Comparison of ENCODE assay signal across 8 cellular contexts in genomic region chrX:118226060-118226428, GRCh38.
DNase-seq lines count a peak whose midpoint lies in the region; ATAC-seq and TF ChIP-seq lines count a peak whose summit lies in the region.

No MANE protein-coding gene starts in this region.

- ATAC-seq in GM18909 (IDR thresholded peaks at IDR 0.05; ENCODE audit: poor library complexity, unreplicated experiment) (peak; percentile 87), HG03378 (IDR thresholded peaks at IDR 0.05; ENCODE audit: unreplicated experiment) (peak; percentile 88), RWPE2 (ENCODE audit: low read depth) (peak; percentile 69), left ventricle myocardium superior (peak; percentile 51)
- ATAC-seq in effector memory CD8-positive, alpha-beta T cell (replicated peaks): no peak

- H3K27ac ChIP-seq in RWPE2 (ENCODE audit: poor library complexity, severe bottlenecking): peak overlapping the region; percentile 51

- peak overlapping the region; percentile 19 for H3K4me3 ChIP-seq in BE2C (ENCODE audit: low read depth, low read length)
- no peak overlapping the region for H3K4me3 ChIP-seq in RWPE2 (ENCODE audit: severe bottlenecking)

- DNase-seq in BE2C: no peak
- DNase-seq in RWPE2 (ENCODE audit: low spot score): no peak
- no peak for DNase-seq in left ventricle myocardium superior
- DNase-seq in NCI-H187 (lab: John Stamatoyannopoulos, UW): no peak
- DNase-seq in effector memory CD8-positive, alpha-beta T cell: no peak
- DNase-seq in central memory CD4-positive, alpha-beta T cell: no peak

- H3K27me3 ChIP-seq in BE2C (no peaks in the 10 kb centered on the region), RWPE2 (ENCODE audit: insufficient read depth, poor library complexity, severe bottlenecking) (no peaks in the 10 kb centered on the region)

- intact Hi-C loops in left ventricle myocardium superior (cut with micrococcal nuclease): no loop called here

- H3K9me3 Mint-ChIP-seq in effector memory CD8-positive, alpha-beta T cell: no peaks in the 10 kb centered on the region

- H3K36me3 Mint-ChIP-seq in effector memory CD8-positive, alpha-beta T cell (ENCODE audit: insufficient read depth): no peaks in the 10 kb centered on the region

- no peak overlapping the region for H3K4me3 Mint-ChIP-seq in effector memory CD8-positive, alpha-beta T cell

- TF ChIP-seq CTCF in BE2C (IDR thresholded peaks at IDR 0.05; ENCODE audit: low read depth, low read length) (peak; percentile 58), RWPE2 (IDR thresholded peaks at IDR 0.05; ENCODE audit: poor library complexity, severe bottlenecking) (peak; percentile 61)

- no peak overlapping the region for H3K27ac Mint-ChIP-seq in effector memory CD8-positive, alpha-beta T cell

- H3K9me3 ChIP-seq in BE2C: no peaks in the 10 kb centered on the region
- H3K9me3 ChIP-seq in RWPE2 (ENCODE audit: severe bottlenecking): no peaks in the 10 kb centered on the region

- no peaks in the 10 kb centered on the region for H3K4me1 Mint-ChIP-seq in effector memory CD8-positive, alpha-beta T cell (ENCODE audit: low read depth in 2 of 2)

- no peaks in the 10 kb centered on the region for H3K27me3 Mint-ChIP-seq in effector memory CD8-positive, alpha-beta T cell

- H3K36me3 ChIP-seq in BE2C: no peaks in the 10 kb centered on the region
- H3K36me3 ChIP-seq in RWPE2 (ENCODE audit: low read depth): no peaks in the 10 kb centered on the region

- H3K4me1 ChIP-seq in BE2C (peaks cover 13% of the 10 kb centered on the region), RWPE2 (ENCODE audit: insufficient read depth, poor library complexity, severe bottlenecking) (peaks cover 12% of the 10 kb centered on the region)
